ENCODE assay signal across 1 cellular context in genomic region chr2:11540996-11541692, GRCh38.
TF ChIP-seq lines count a peak whose summit lies in the region.

No MANE protein-coding gene starts in this region.

TF ChIP-seq in GM23338, 12 proteins besides CTCF, POLR2A, EP300 and RAD21 (continued from another document):
- TF ChIP-seq ZNF462 (CRISPR knock-in tag; IDR thresholded peaks at IDR 0.05) (no peak), ZNF114 (CRISPR knock-in tag; IDR thresholded peaks at IDR 0.05) (no peak), ETS1 (IDR thresholded peaks at IDR 0.05) (no peak)
